In genomic region chr16:22684282-22685161, GRCh38 we compare ENCODE assay signal across 14 cellular contexts.
A peak's percentile ranks its signal among the peaks of the same experiment; 100 is the strongest.
DNase-seq lines count a peak whose midpoint lies in the region; ATAC-seq, FAIRE-seq and TF ChIP-seq lines count a peak whose summit lies in the region.
"Had no signal": no experiment of that assay in that cellular context is flagged by ENCODE, and none has a peak within 500 bp of the region (broad histone marks: within the 10 kb centered on the region; RNA-seq: fewer than 3 reads in every experiment).

No MANE protein-coding gene starts in this region.

- H3K27ac ChIP-seq in HepG2 (ENCODE audit: extremely low read length, insufficient read depth, low read length) = no peak overlapping the region
- no peak overlapping the region for H3K27ac ChIP-seq in right lobe of liver
- H3K27ac ChIP-seq: BLaER1, KMS-11, ovary had no signal

- FAIRE-seq in HepG2 (lab: Jason Lieb, UNC) = no peak
- FAIRE-seq: TTC549 had no signal

- no peak overlapping the region for H3K9ac ChIP-seq in HepG2 (ENCODE audit: insufficient read depth, low read depth, low read length)
- H3K9ac ChIP-seq: BLaER1, KMS-11 had no signal

- no peaks in the 10 kb centered on the region for H4K20me1 ChIP-seq in HepG2 (ENCODE audit: insufficient read depth, low read length)
- H4K20me1 ChIP-seq: BLaER1 had no signal

- no TSS peak for BruUV-seq in HepG2 (replicated peaks; lab: Mats Ljungman, UMichigan)

- no peak overlapping the region for H3K4me3 ChIP-seq in HepG2 (replicated peaks in 1 of 3; ENCODE audit: insufficient read depth in 1 of 3, low read depth in 2 of 3, low read length in 3 of 3)
- H3K4me3 ChIP-seq in right lobe of liver = no peak overlapping the region
- H3K4me3 ChIP-seq in cardiac fibroblast (replicated peaks in 1 of 2; ENCODE audit: low read depth in 2 of 2, low read length in 2 of 2) = no peak overlapping the region
- H3K4me3 ChIP-seq: BLaER1, ovary had no signal

- WGBS in HepG2 (ENCODE audit: low lambda C conversion rate) = 14% methylated on average over 4 of the region's 4 CpGs
- 64% methylated on average over 4 of the region's 4 CpGs for WGBS in right lobe of liver (ENCODE audit: insufficient coverage, low coverage, low lambda C conversion rate, missing lambda C conversion rate)

- no peaks in the 10 kb centered on the region for H3K79me2 ChIP-seq in HepG2 (ENCODE audit: insufficient read depth, low read length)

- intact Hi-C loops in HepG2 (cut with micrococcal nuclease; ENCODE audit: unreplicated experiment) (no loop called here), right lobe of liver (cut with DNase I) (no loop called here)

- no peak for TF ChIP-seq CTCF in HepG2 (CRISPR knock-in tag; IDR thresholded peaks at IDR 0.05)
- TF ChIP-seq CTCF in right lobe of liver (IDR thresholded peaks at IDR 0.05) = no peak
- TF ChIP-seq CTCF in cardiac fibroblast (IDR thresholded peaks at IDR 0.05; ENCODE audit: low read depth, low read length) = no peak

- peaks cover 5% of the 10 kb centered on the region for H3K4me1 ChIP-seq in HepG2 (ENCODE audit: insufficient read depth, low read length)
- no peaks in the 10 kb centered on the region for H3K4me1 ChIP-seq in right lobe of liver
- H3K4me1 ChIP-seq: BLaER1 had no signal

- TF ChIP-seq POLR2A in HepG2 (IDR thresholded peaks at IDR 0.05; ENCODE audit: insufficient read depth in 1 of 2, low read depth in 2 of 2, low read length in 2 of 2) (no peak), right lobe of liver (IDR thresholded peaks at IDR 0.05) (no peak)

- POLR2A ChIA-PET in HepG2 (lab: Yijun Ruan, JAX) = no interaction called here

- no peak overlapping the region for H3K4me2 ChIP-seq in HepG2 (ENCODE audit: low read depth, low read length)
- H3K4me2 ChIP-seq: BLaER1, KMS-11 had no signal

- in situ Hi-C loops in HepG2 (cut with HindIII; ENCODE audit: extremely low pct_ligation_motif_present, low pct_unique_long_range_greater_than_20kb) = no loop called here

- H3K27me3 ChIP-seq in HepG2 (ENCODE audit: control insufficient read depth in 1 of 2, insufficient read depth in 2 of 2, low read length in 2 of 2) = peaks cover 0 to 7% of the 10 kb centered on the region in 2 experiments; a peak in 1 of 5 replicates
- no peaks in the 10 kb centered on the region for H3K27me3 ChIP-seq in right lobe of liver
- H3K27me3 ChIP-seq: BLaER1, ovary had no signal

- H3K9me3 ChIP-seq in HepG2 (ENCODE audit: low read length) = peaks cover 9% of the 10 kb centered on the region
- peaks cover 0 to 9% (median 0%) of the 10 kb centered on the region in 4 donors for H3K9me3 ChIP-seq in right lobe of liver
- H3K9me3 ChIP-seq: ovary had no signal

- no peak for TF ChIP-seq EP300 in HepG2 (IDR thresholded peaks at IDR 0.05; ENCODE audit: low read depth in 2 of 2, low read length in 2 of 2)
- TF ChIP-seq EP300 in HepG2 (CRISPR knock-in tag; IDR thresholded peaks at IDR 0.05; ENCODE audit: borderline replicate concordance) = no peak

- H3K36me3 ChIP-seq in HepG2 (replicated peaks in 1 of 2; ENCODE audit: control insufficient read depth in 1 of 2, insufficient read depth in 2 of 2, low read length in 2 of 2) = no peaks in the 10 kb centered on the region
- no peaks in the 10 kb centered on the region for H3K36me3 ChIP-seq in right lobe of liver
- H3K36me3 ChIP-seq: BLaER1, ovary had no signal

- DNase-seq in HepG2 (ENCODE audit: low spot score) = no peak
- DNase-seq in right lobe of liver = no peak
- DNase-seq in cardiac fibroblast (ENCODE audit: low read depth in 2 of 2) = peak; percentile 11 to 55
- peak; percentile 26 to 41 for DNase-seq in lung microvascular endothelial cell (ENCODE audit: low read depth in 2 of 2)
- DNase-seq in activated gamma-delta T cell treated with Interleukin-2 at 50 U/mL for 16 hours = no peak
- DNase-seq in Ammon's horn (ENCODE audit: low spot score) = no peak
- DNase-seq: activated T-cell treated with anti-CD3 and anti-CD28 coated beads, Interleukin-2, amount 50 U/mL, for 48 hours; caudate nucleus had no signal

- no peak for TF ChIP-seq RAD21 in HepG2 (CRISPR knock-in tag; IDR thresholded peaks at IDR 0.05)

- CTCF ChIA-PET in HepG2 (lab: Yijun Ruan, JAX; ENCODE audit: low intra/inter-chr PET ratio, low total read pairs) = no interaction called here

- ATAC-seq in HepG2 (no peak), right lobe of liver (no peak), HG02973 (IDR thresholded peaks at IDR 0.05; ENCODE audit: unreplicated experiment) (no peak), HG02588 (IDR thresholded peaks at IDR 0.05; ENCODE audit: unreplicated experiment) (no peak)

- no peak overlapping the region for H2AFZ ChIP-seq in HepG2 (ENCODE audit: low read length)

TF ChIP-seq in HepG2, 621 proteins besides CTCF, POLR2A, EP300 and RAD21:
- TF ChIP-seq SIN3B (IDR thresholded peaks at IDR 0.05; ENCODE audit: low read length) (no peak), ZNF121 (CRISPR knock-in tag; IDR thresholded peaks at IDR 0.05) (peak; percentile 66; the same call in 1 of the 2 replicates), ZNF749 (CRISPR knock-in tag; IDR thresholded peaks at IDR 0.05; ENCODE audit: borderline replicate concordance) (no peak), TEAD3 (CRISPR knock-in tag; optimal IDR thresholded peaks at IDR 0.05; ENCODE audit: borderline replicate concordance) (no peak), ATAD3A (CRISPR knock-in tag; IDR thresholded peaks at IDR 0.05) (no peak), ZFP91 (CRISPR knock-in tag; IDR thresholded peaks at IDR 0.05; ENCODE audit: borderline replicate concordance) (no peak), ZSCAN29 (CRISPR knock-in tag; conservative IDR thresholded peaks at IDR 0.05) (no peak), SP2 (CRISPR knock-in tag; IDR thresholded peaks at IDR 0.05) (no peak), MTERF4 (CRISPR knock-in tag; IDR thresholded peaks at IDR 0.05) (0 out of 2 replicates have a peak, but pooled peaks have one; percentile 46), ZNF564 (CRISPR knock-in tag; IDR thresholded peaks at IDR 0.05) (no peak), ZNF781 (CRISPR knock-in tag; IDR thresholded peaks at IDR 0.05; ENCODE audit: borderline replicate concordance, not compliant biosample characterization) (peak; percentile 40), RAD51 (IDR thresholded peaks at IDR 0.05; ENCODE audit: borderline replicate concordance) (no peak)

Comparison
In these comparisons a context has a peak if more than half of its experiments do, and no peak if none do; other contexts are left out.
1. DNase-seq: peak in cardiac fibroblast (2 of 2) and lung microvascular endothelial cell (2 of 2); none in HepG2 (single experiment), right lobe of liver (0 of 3), activated gamma-delta T cell treated with Interleukin-2 at 50 U/mL for 16 hours (single experiment) and Ammon's horn (single experiment).